9 cellular contexts compared by ENCODE assay signal in genomic region chr4:169208090-169208455, GRCh38.
"Had no signal": no experiment of that assay in that cellular context is flagged by ENCODE, and none has a peak within 500 bp of the region (broad histone marks: within the 10 kb centered on the region; RNA-seq: fewer than 3 reads in every experiment).

No MANE protein-coding gene starts in this region.

- H3K27me3 ChIP-seq: ascending aorta, foreskin keratinocyte had no signal

- H3K4me3 ChIP-seq: ascending aorta had no signal

- DNase-seq: activated naive CD4-positive, alpha-beta T cell treated with Interleukin-2 at 50 U/mL for 16 hours; activated T-cell treated with anti-CD3 and anti-CD28 coated beads for 4 hours; immature natural killer cell; T-helper 9 cell had no signal

- H3K4me1 ChIP-seq: parathyroid adenoma had no signal

- H2AFZ ChIP-seq: parathyroid adenoma had no signal

- H3K4me3 Mint-ChIP-seq: immature natural killer cell; stimulated activated effector memory CD8-positive, alpha-beta T cell treated with anti-CD3 and anti-CD28 coated beads, Interleukin-12 subunit alpha, Interleukin-12 subunit beta, amount 100 ng/mL, for 72 hours had no signal

- H3K36me3 ChIP-seq: ascending aorta had no signal

- H3K27ac ChIP-seq: ascending aorta, foreskin keratinocyte, parathyroid adenoma had no signal

- H3K27ac Mint-ChIP-seq: immature natural killer cell; stimulated activated effector memory CD8-positive, alpha-beta T cell treated with anti-CD3 and anti-CD28 coated beads, Interleukin-12 subunit alpha, Interleukin-12 subunit beta, amount 100 ng/mL, for 72 hours had no signal

- H3K36me3 Mint-ChIP-seq: stimulated activated effector memory CD8-positive, alpha-beta T cell treated with anti-CD3 and anti-CD28 coated beads, Interleukin-12 subunit alpha, Interleukin-12 subunit beta, amount 100 ng/mL, for 72 hours had no signal

- H3K4me1 Mint-ChIP-seq: immature natural killer cell; stimulated activated effector memory CD8-positive, alpha-beta T cell treated with anti-CD3 and anti-CD28 coated beads, Interleukin-12 subunit alpha, Interleukin-12 subunit beta, amount 100 ng/mL, for 72 hours had no signal

- H3K79me2 ChIP-seq: parathyroid adenoma had no signal

- ATAC-seq: activated CD4-positive, CD25-positive, alpha-beta regulatory T cell treated with anti-CD3 and anti-CD28 coated beads, Interleukin-2, amount 50 U/mL, for 24 hours; stimulated activated effector memory CD8-positive, alpha-beta T cell treated with anti-CD3 and anti-CD28 coated beads, Interleukin-12 subunit alpha, Interleukin-12 subunit beta, amount 100 ng/mL, for 72 hours had no signal

- H3K9me3 Mint-ChIP-seq: immature natural killer cell had no signal
